Comparison of ENCODE assay signal across 17 cellular contexts in the genomic region with DNA sequence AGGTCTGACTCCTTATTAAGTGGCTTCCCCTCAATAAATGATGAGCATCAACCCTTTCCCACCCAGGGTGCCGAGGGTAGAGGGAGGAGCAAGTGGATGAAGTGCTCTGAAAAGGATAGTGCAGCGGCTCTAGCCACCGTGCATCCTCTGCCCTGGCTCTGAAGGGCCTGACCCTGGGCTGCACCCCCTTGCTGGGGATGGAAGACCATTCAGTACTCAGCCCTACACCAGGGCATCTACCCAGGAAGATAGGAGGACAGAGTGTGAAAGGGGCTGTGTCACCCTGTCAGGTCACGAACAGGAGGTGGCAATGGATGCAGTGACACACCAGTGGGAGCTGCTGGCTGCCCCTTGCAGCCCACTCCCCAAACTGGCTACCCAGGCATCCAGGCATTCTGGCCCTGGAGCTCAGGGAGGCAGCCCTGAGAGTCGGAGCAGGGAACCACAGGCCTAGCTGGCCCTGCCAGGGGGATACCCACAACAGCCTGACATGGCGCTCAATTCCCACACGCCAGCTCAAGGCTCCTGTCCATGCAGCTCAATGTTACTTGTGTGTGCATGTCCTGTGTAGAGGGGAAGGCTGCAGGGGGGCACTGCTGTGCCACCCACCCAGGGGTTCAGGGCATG. TPM values are rescaled to one million over a fixed set of nuclear protein-coding genes. Genes with fewer than 3 reads are reported as not detected.
DNase-seq lines count a peak whose midpoint lies in the region; ATAC-seq, FAIRE-seq and TF ChIP-seq lines count a peak whose summit lies in the region.
"Had no signal": no experiment of that assay in that cellular context is flagged by ENCODE, and none has a peak within 500 bp of the region (broad histone marks: within the 10 kb centered on the region; RNA-seq: fewer than 3 reads in every experiment).

No MANE protein-coding gene starts in this region.

- H3K27ac Mint-ChIP-seq in MCF 10A (ENCODE audit: low read depth, unreplicated experiment) = no peak overlapping the region
- peak overlapping the region; percentile 42 for H3K27ac Mint-ChIP-seq in stimulated activated naive B cell treated with anti-CD40 and anti-IgM and Interleukin-4, amounts not matched to agents 10 μg/mL and 1 μg/mL and 100 μg/mL, for 72 hours
- H3K27ac Mint-ChIP-seq: CD4-positive, alpha-beta T cell had no signal

- peaks cover 16% of the 10 kb centered on the region for H3K36me3 Mint-ChIP-seq in MCF 10A (ENCODE audit: insufficient read depth, unreplicated experiment)
- peaks cover 53 to 59% of the 10 kb centered on the region in 2 donors for H3K36me3 Mint-ChIP-seq in stimulated activated naive B cell treated with anti-CD40 and anti-IgM and Interleukin-4, amounts not matched to agents 10 μg/mL and 1 μg/mL and 100 μg/mL, for 72 hours

- no peaks in the 10 kb centered on the region for H3K4me1 ChIP-seq in breast epithelium
- H3K4me1 ChIP-seq: BE2C, HAP-1, SJCRH30 had no signal

- no peak overlapping the region for H3K4me3 ChIP-seq in breast epithelium
- no peak overlapping the region for H3K4me3 ChIP-seq in bronchial epithelial cell (ENCODE audit: low read depth, low read length)
- H3K4me3 ChIP-seq: HAP-1, SJCRH30 had no signal

- H3K4me3 Mint-ChIP-seq in MCF 10A (ENCODE audit: unreplicated experiment) = no peak overlapping the region
- H3K4me3 Mint-ChIP-seq in stimulated activated naive B cell treated with anti-CD40 and anti-IgM and Interleukin-4, amounts not matched to agents 10 μg/mL and 1 μg/mL and 100 μg/mL, for 72 hours = no peak overlapping the region
- H3K4me3 Mint-ChIP-seq: CD4-positive, alpha-beta T cell had no signal

- ATAC-seq in stimulated activated naive B cell treated with anti-CD40 and anti-IgM and Interleukin-4, amounts not matched to agents 10 μg/mL and 1 μg/mL and 100 μg/mL, for 72 hours (replicated peaks) = no peak

- H3K27me3 ChIP-seq in breast epithelium (no peaks in the 10 kb centered on the region), bronchial epithelial cell (ENCODE audit: control insufficient read depth, insufficient read depth, low read length) (no peaks in the 10 kb centered on the region)
- H3K27me3 ChIP-seq: BE2C, SJCRH30 had no signal

- peak; percentile 55 for FAIRE-seq in bronchial epithelial cell (lab: Jason Lieb, UNC)

- TF ChIP-seq CTCF in MCF 10A (IDR thresholded peaks at IDR 0.05; ENCODE audit: unreplicated experiment) (no peak), breast epithelium (IDR thresholded peaks at IDR 0.05) (no peak), bronchial epithelial cell (IDR thresholded peaks at IDR 0.05; ENCODE audit: insufficient read depth, low read length, severe bottlenecking) (no peak)

- H3K4me1 Mint-ChIP-seq in MCF 10A (ENCODE audit: insufficient read depth, unreplicated experiment) = no peaks in the 10 kb centered on the region
- peaks cover 18 to 21% of the 10 kb centered on the region in 2 donors for H3K4me1 Mint-ChIP-seq in stimulated activated naive B cell treated with anti-CD40 and anti-IgM and Interleukin-4, amounts not matched to agents 10 μg/mL and 1 μg/mL and 100 μg/mL, for 72 hours

- H3K9me3 ChIP-seq in breast epithelium = peaks cover 7 to 11% of the 10 kb centered on the region in 2 donors
- H3K9me3 ChIP-seq: BE2C, HAP-1 had no signal

- intact Hi-C loops in MCF 10A (cut with micrococcal nuclease) = no loop called here
- intact Hi-C loops in breast epithelium (cut with DNase I; ENCODE audit: low total_unique reads) = no loop called here

- no peak for TF ChIP-seq POLR2A in breast epithelium (IDR thresholded peaks at IDR 0.05)

- POLR2A ChIA-PET in MCF 10A (lab: Yijun Ruan, JAX) = no interaction called here

- no peak overlapping the region for H3K27ac ChIP-seq in breast epithelium
- H3K27ac ChIP-seq: SJCRH30 had no signal

- CTCF ChIA-PET in MCF 10A (lab: Yijun Ruan, JAX) = interaction anchor here (0.5 to 0.6 kb wide), 2 partner anchors 91 to 241 kb away, joined by 3 read pairs; no protein-coding TSS in a partner anchor

- peaks cover 13% of the 10 kb centered on the region for H3K36me3 ChIP-seq in breast epithelium
- peaks cover 28% of the 10 kb centered on the region for H3K36me3 ChIP-seq in bronchial epithelial cell (ENCODE audit: control insufficient read depth, insufficient read depth, low read length)
- H3K36me3 ChIP-seq: BE2C had no signal

- TSS peak; percentile 18 for BruUV-seq in MCF 10A (replicated peaks; lab: Mats Ljungman, UMichigan)

- H3K27me3 Mint-ChIP-seq in MCF 10A (ENCODE audit: insufficient read depth, unreplicated experiment) = no peaks in the 10 kb centered on the region
- H3K27me3 Mint-ChIP-seq in stimulated activated naive B cell treated with anti-CD40 and anti-IgM and Interleukin-4, amounts not matched to agents 10 μg/mL and 1 μg/mL and 100 μg/mL, for 72 hours = no peaks in the 10 kb centered on the region
- H3K27me3 Mint-ChIP-seq: CD4-positive, alpha-beta T cell had no signal

- DNase-seq in MCF 10A (ENCODE audit: unreplicated experiment) = no peak
- no peak for DNase-seq in breast epithelium (ENCODE audit: low spot score in 2 of 2)
- no peak for DNase-seq in bronchial epithelial cell (ENCODE audit: low read depth)
- DNase-seq in stimulated activated naive B cell treated with anti-CD40 and anti-IgM and Interleukin-4, amounts not matched to agents 10 μg/mL and 1 μg/mL and 100 μg/mL, for 72 hours = no peak
- DNase-seq in D341Med (ENCODE audit: low spot score) = no peak
- DNase-seq in mesenteric fat pad (ENCODE audit: low spot score) = no peak
- DNase-seq: 8988T; BE2C; CD4-positive, alpha-beta T cell; DMS53; NCI-H1436; NCI-H2029; NCI-H2171; NCI-H446; RPMI8226; SJCRH30 had no signal

- H3K9me3 Mint-ChIP-seq in MCF 10A (ENCODE audit: unreplicated experiment) = peaks cover 26% of the 10 kb centered on the region
- peaks cover 0 to 2% of the 10 kb centered on the region in 2 donors for H3K9me3 Mint-ChIP-seq in stimulated activated naive B cell treated with anti-CD40 and anti-IgM and Interleukin-4, amounts not matched to agents 10 μg/mL and 1 μg/mL and 100 μg/mL, for 72 hours
- H3K9me3 Mint-ChIP-seq: CD4-positive, alpha-beta T cell had no signal

RNA-seq across cellular contexts. Expression of a gene that starts 7.6 kb away (rescaled TPM):
- total RNA-seq in MCF 10A (2022) (56.8 and 63.7 TPM in 2 replicates), breast epithelium (10 to 100 TPM; 59.6 to 74.6 (median 61.9) TPM), bronchial epithelial cell (52.9 and 59.2 TPM in 2 replicates), mesenteric fat pad (47.6 TPM)

RNA-seq across cellular contexts. Expression of a gene that starts 10.4 kb away (rescaled TPM):
- total RNA-seq in MCF 10A (2022) (272 and 284 TPM in 2 replicates), breast epithelium (100 to 1,000 TPM; 352 to 396 (median 362) TPM), bronchial epithelial cell (416 and 525 TPM in 2 replicates), mesenteric fat pad (221 TPM)

RNA-seq across cellular contexts. Expression of a gene that starts 13.3 kb away (rescaled TPM):
- total RNA-seq in MCF 10A (2022) (5.3 and 7.6 TPM in 2 replicates), breast epithelium (10 to 100 TPM; 11.2 to 49.5 (median 27.9) TPM), bronchial epithelial cell (0.26 and 0.51 TPM in 2 replicates), mesenteric fat pad (5.9 TPM)

RNA-seq across cellular contexts. Expression of a gene that starts 57.1 kb away (rescaled TPM):
- total RNA-seq in MCF 10A (2022) = not detected in 2 replicates
- 1 to 10 TPM; 4.0 to 7.3 (median 4.9) TPM for total RNA-seq in breast epithelium
- not detected in 2 replicates for total RNA-seq in bronchial epithelial cell
- 1.3 TPM for total RNA-seq in mesenteric fat pad
